1 cellular context compared by ENCODE assay signal in genomic region chr6:151175924-151176445, GRCh38.
TF ChIP-seq lines count a peak whose summit lies in the region.

No MANE protein-coding gene starts in this region.

TF ChIP-seq in H1, 55 proteins besides CTCF, POLR2A, EP300 and RAD21:
- TF ChIP-seq CREB1 (IDR thresholded peaks at IDR 0.05) (peak; percentile 76), NRF1 (IDR thresholded peaks at IDR 0.05; ENCODE audit: low read depth, low read length) (no peak), ZNF274 (IDR thresholded peaks at IDR 0.05; ENCODE audit: borderline replicate concordance, extremely low read depth, low read length) (no peak), ATF3 (IDR thresholded peaks at IDR 0.05; ENCODE audit: insufficient read depth, low read depth, low read length) (no peak)
